Comparison of ENCODE assay signal across 8 cellular contexts in the genomic region with DNA sequence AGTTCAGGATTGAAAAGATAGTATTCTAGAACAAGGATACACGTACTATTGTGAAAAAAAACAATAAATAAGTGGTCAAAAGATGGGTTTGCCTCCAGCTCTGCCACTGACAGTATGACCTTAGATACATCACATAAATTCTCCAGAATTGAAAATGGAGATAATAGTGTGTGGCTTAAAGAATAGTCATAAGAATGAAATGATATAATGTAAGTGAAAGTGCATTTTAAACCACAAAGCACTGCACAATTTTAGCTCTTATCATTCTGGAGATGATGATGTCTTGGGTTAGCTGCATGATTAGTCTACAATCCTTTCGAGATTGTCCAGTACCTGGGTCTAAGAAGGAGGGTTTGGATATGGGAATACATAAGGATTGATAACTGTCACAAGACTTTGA.
"Had no signal": no experiment of that assay in that cellular context is flagged by ENCODE, and none has a peak within 500 bp of the region (broad histone marks: within the 10 kb centered on the region; RNA-seq: fewer than 3 reads in every experiment).

No MANE protein-coding gene starts in this region.

- H3K36me3 Mint-ChIP-seq: IgD-negative memory B cell had no signal

- DNase-seq: H9, HCEC 1CT, KBM-7 had no signal

- H3K4me1 Mint-ChIP-seq: IgD-negative memory B cell had no signal

- H3K4me3 ChIP-seq: GM23338 had no signal

- H3K4me3 Mint-ChIP-seq: GM23338, H9, IgD-negative memory B cell had no signal

- ATAC-seq: GM23338, HepG2 had no signal

- H3K27ac Mint-ChIP-seq: GM23338, H9, IgD-negative memory B cell had no signal

- H3K27ac ChIP-seq: HL-60, KMS-11 had no signal

- H3K9me3 Mint-ChIP-seq: GM23338, H9, IgD-negative memory B cell had no signal
